In the genomic region with DNA sequence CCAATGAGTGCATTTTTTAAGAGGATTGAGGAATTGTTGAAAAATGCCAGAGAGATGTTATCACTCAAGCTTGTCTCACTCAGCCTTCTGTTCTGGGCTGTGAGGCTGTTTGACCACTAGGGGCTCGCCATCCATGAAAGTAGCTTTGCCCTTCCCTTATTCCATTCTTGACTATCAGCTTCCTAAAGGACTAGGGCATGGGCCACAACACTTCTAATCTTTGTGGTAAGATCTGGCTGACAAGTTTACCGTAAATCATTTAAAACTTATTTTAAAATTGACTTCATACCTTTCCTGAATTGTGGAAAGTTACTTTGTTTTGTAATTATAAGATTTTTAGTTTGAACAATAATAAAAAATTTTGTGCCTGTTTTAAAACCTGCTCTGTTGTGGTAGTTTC, we compare ENCODE assay signal across 2 cellular contexts.
TF ChIP-seq lines count a peak whose summit lies in the region.

No MANE protein-coding gene starts in this region.

TF ChIP-seq in A549, 52 proteins besides CTCF, POLR2A, EP300 and RAD21 (continued from another document):
- TF ChIP-seq, protein P1, sequence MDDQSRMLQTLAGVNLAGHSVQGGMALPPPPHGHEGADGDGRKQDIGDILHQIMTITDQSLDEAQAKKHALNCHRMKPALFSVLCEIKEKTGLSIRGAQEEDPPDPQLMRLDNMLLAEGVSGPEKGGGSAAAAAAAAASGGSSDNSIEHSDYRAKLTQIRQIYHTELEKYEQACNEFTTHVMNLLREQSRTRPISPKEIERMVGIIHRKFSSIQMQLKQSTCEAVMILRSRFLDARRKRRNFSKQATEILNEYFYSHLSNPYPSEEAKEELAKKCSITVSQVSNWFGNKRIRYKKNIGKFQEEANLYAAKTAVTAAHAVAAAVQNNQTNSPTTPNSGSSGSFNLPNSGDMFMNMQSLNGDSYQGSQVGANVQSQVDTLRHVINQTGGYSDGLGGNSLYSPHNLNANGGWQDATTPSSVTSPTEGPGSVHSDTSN (IDR thresholded peaks at IDR 0.05), result no peak

TF ChIP-seq in HepG2, 621 proteins besides CTCF, POLR2A, EP300 and RAD21:
- TF ChIP-seq, protein P2, sequence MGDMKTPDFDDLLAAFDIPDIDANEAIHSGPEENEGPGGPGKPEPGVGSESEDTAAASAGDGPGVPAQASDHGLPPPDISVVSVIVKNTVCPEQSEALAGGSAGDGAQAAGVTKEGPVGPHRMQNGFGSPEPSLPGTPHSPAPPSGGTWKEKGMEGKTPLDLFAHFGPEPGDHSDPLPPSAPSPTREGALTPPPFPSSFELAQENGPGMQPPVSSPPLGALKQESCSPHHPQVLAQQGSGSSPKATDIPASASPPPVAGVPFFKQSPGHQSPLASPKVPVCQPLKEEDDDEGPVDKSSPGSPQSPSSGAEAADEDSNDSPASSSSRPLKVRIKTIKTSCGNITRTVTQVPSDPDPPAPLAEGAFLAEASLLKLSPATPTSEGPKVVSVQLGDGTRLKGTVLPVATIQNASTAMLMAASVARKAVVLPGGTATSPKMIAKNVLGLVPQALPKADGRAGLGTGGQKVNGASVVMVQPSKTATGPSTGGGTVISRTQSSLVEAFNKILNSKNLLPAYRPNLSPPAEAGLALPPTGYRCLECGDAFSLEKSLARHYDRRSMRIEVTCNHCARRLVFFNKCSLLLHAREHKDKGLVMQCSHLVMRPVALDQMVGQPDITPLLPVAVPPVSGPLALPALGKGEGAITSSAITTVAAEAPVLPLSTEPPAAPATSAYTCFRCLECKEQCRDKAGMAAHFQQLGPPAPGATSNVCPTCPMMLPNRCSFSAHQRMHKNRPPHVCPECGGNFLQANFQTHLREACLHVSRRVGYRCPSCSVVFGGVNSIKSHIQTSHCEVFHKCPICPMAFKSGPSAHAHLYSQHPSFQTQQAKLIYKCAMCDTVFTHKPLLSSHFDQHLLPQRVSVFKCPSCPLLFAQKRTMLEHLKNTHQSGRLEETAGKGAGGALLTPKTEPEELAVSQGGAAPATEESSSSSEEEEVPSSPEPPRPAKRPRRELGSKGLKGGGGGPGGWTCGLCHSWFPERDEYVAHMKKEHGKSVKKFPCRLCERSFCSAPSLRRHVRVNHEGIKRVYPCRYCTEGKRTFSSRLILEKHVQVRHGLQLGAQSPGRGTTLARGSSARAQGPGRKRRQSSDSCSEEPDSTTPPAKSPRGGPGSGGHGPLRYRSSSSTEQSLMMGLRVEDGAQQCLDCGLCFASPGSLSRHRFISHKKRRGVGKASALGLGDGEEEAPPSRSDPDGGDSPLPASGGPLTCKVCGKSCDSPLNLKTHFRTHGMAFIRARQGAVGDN (CRISPR knock-in tag; IDR thresholded peaks at IDR 0.05), result 0 out of 2 replicates have a peak, but pooled peaks have one; percentile 1
- no peak for TF ChIP-seq HHEX (CRISPR knock-in tag; IDR thresholded peaks at IDR 0.05)
- TF ChIP-seq STAG1 (CRISPR knock-in tag; IDR thresholded peaks at IDR 0.05), result peak; percentile 45
- no peak for TF ChIP-seq HOXA3 (CRISPR knock-in tag; IDR thresholded peaks at IDR 0.05)
- TF ChIP-seq EZH2 (conservative IDR thresholded peaks at IDR 0.05; ENCODE audit: low read depth, low read length), result no peak
